In the genomic region with DNA sequence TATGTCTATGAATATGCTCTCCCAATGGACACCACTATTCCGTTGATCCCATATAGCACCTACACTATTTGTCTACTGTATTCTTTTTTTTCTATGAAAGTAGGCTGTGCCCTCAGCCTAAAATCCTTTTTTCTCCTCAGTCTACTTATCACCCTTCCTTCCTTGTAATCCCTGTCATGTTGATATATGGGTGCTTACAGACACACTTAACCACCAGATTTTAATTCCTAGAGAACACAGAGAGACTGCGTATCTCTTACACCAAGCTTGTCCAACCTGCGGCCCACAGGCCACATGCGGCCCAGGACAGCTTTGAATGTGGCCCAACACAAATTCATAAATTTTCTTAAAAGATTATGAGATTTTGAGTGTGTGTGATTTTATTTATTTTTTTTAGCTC, we compare ENCODE assay signal across 1 cellular context.
TF ChIP-seq lines count a peak whose summit lies in the region.

No MANE protein-coding gene starts in this region.

TF ChIP-seq in IMR-90, 13 proteins besides CTCF, POLR2A, EP300 and RAD21 (continued from another document):
- no peak for TF ChIP-seq ELK1 (IDR thresholded peaks at IDR 0.05; ENCODE audit: borderline replicate concordance, low read depth, low read length)
- TF ChIP-seq MAFK (IDR thresholded peaks at IDR 0.05; ENCODE audit: low read depth, low read length), result no peak
TF ChIP-seq in IMR-90: peak in this region for 0.
